ENCODE assay signal across 11 cellular contexts in the genomic region with DNA sequence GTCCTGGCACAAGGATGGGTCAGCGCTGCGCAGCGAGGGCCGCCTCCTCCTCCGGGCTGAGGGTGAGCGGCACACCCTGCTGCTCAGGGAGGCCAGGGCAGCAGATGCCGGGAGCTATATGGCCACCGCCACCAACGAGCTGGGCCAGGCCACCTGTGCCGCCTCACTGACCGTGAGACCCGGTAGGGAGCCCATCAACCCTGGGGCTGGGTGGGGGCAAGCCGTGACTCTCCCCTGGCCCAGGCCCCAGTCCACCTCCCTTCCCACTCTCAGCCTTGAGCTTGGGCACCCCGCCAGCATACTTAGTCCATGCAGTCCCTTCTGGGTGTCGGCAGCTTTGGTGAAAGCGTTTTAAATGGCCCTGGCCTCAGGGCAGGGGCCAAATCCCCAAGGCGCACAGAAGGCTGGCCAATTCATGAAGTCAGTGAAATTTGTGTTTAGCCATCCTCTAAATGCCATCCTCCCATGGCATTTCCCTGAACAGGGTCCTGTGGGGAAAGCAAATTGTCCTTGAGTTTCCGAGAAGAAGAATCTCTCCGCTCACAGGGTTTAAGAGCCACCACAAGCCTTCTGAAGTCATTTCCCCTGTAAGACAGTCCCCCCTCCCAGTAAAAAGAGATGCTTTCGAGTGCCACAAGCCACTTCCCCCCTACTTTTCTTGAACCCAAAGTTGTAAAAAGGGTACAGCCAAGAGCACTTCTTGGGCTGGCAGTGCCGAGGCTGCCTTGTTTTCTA. TPM values are rescaled to one million over a fixed set of nuclear protein-coding genes. Genes with fewer than 3 reads are reported as not detected.
DNase-seq lines count a peak whose midpoint lies in the region; ATAC-seq and TF ChIP-seq lines count a peak whose summit lies in the region.
"Had no signal": no experiment of that assay in that cellular context is flagged by ENCODE, and none has a peak within 500 bp of the region (broad histone marks: within the 10 kb centered on the region; RNA-seq: fewer than 3 reads in every experiment).

No MANE protein-coding gene starts in this region.

- no peaks in the 10 kb centered on the region for H3K9me3 ChIP-seq in adipocyte (ENCODE audit: control insufficient read depth, low read length)
- H3K9me3 ChIP-seq in sigmoid colon, result no peaks in the 10 kb centered on the region

- H3K27me3 ChIP-seq in adipocyte (replicated peaks; ENCODE audit: control insufficient read depth, insufficient read depth, low read length) (no peaks in the 10 kb centered on the region), sigmoid colon (peaks cover 0 to 11% (median 0%) of the 10 kb centered on the region in 3 donors)

- no peaks in the 10 kb centered on the region for H3K9me3 Mint-ChIP-seq in natural killer cell treated with Interleukin-12 subunit alpha and Interleukin-12 subunit beta and Interleukin-15 and Interleukin-18, amount 100 ng/mL, for 72 hours

- no peak overlapping the region for H3K27ac Mint-ChIP-seq in natural killer cell treated with Interleukin-12 subunit alpha and Interleukin-12 subunit beta and Interleukin-15 and Interleukin-18, amount 100 ng/mL, for 72 hours

- H3K4me1 ChIP-seq in adipocyte (ENCODE audit: control insufficient read depth, insufficient read depth, low read length) (peaks cover 28% of the 10 kb centered on the region), sigmoid colon (peaks cover 0 to 99% (median 87%) of the 10 kb centered on the region in 4 donors)

- H3K27ac ChIP-seq in sigmoid colon, result peak overlapping the region; percentile 96 to 99 (median 99)

- peak; percentile 29 for DNase-seq in Daoy (ENCODE audit: low read depth)
- DNase-seq in adipocyte (ENCODE audit: low read depth), result no peak
- peak; percentile 82 for DNase-seq in left cardiac atrium
- DNase-seq in sigmoid colon, result peak; percentile 96
- DNase-seq in DMS114 treated with DMSO at 0.1 percent for 48 hours (lab: John Stamatoyannopoulos, UW; ENCODE audit: unreplicated experiment), result no peak
- DNase-seq in natural killer cell treated with Interleukin-12 subunit alpha and Interleukin-12 subunit beta and Interleukin-15 and Interleukin-18, amount 100 ng/mL, for 72 hours (ENCODE audit: low spot score), result no peak
- no peak for DNase-seq in Kasumi-1 (lab: John Stamatoyannopoulos, UW)
- DNase-seq in activated CD4-positive, alpha-beta T cell treated with anti-CD3 and anti-CD28 coated beads for 4 hours, result no peak
- DNase-seq: NCI-H1694 treated with DMSO at 0.1 percent for 48 hours had no signal

- peak overlapping the region; percentile 62 for H3K9ac ChIP-seq in adipocyte (ENCODE audit: low read length)

- H3K4me1 Mint-ChIP-seq in natural killer cell treated with Interleukin-12 subunit alpha and Interleukin-12 subunit beta and Interleukin-15 and Interleukin-18, amount 100 ng/mL, for 72 hours (ENCODE audit: low read depth in 2 of 2), result no peaks in the 10 kb centered on the region

- H3K36me3 Mint-ChIP-seq in natural killer cell treated with Interleukin-12 subunit alpha and Interleukin-12 subunit beta and Interleukin-15 and Interleukin-18, amount 100 ng/mL, for 72 hours, result no peaks in the 10 kb centered on the region

- H3K36me3 ChIP-seq in adipocyte (ENCODE audit: control insufficient read depth, insufficient read depth, low read length, severe bottlenecking) (no peaks in the 10 kb centered on the region), sigmoid colon (peaks cover 0 to 32% (median 3%) of the 10 kb centered on the region in 4 donors)

- H3K4me3 ChIP-seq in adipocyte (ENCODE audit: low read length), result no peak overlapping the region
- H3K4me3 ChIP-seq in sigmoid colon, result peak overlapping the region; percentile 8 to 52 (median 48)

- no peak for TF ChIP-seq EP300 in sigmoid colon (IDR thresholded peaks at IDR 0.05)

- WGBS in sigmoid colon, 2 donors, result 74 to 81% methylated on average over 21 of the region's 21 CpGs

- intact Hi-C loops in left cardiac atrium (cut with DNase I) (no loop called here), sigmoid colon (cut with DNase I) (loop anchor here (2.0 to 5.0 kb wide), 2 partner anchors 44 to 45 kb away; a partner anchor contains a TSS)

- TF ChIP-seq POLR2A in sigmoid colon (IDR thresholded peaks at IDR 0.05), result peak in 1 of 2 donors; percentile 13

- peak; percentile 43 to 57 for ATAC-seq in left cardiac atrium
- ATAC-seq in natural killer cell treated with Interleukin-12 subunit alpha and Interleukin-12 subunit beta and Interleukin-15 and Interleukin-18, amount 100 ng/mL, for 72 hours, result no peak

- no peak overlapping the region for H3K4me3 Mint-ChIP-seq in natural killer cell treated with Interleukin-12 subunit alpha and Interleukin-12 subunit beta and Interleukin-15 and Interleukin-18, amount 100 ng/mL, for 72 hours

- peaks cover 14 to 17% of the 10 kb centered on the region in 2 donors for H3K27me3 Mint-ChIP-seq in natural killer cell treated with Interleukin-12 subunit alpha and Interleukin-12 subunit beta and Interleukin-15 and Interleukin-18, amount 100 ng/mL, for 72 hours

- TF ChIP-seq CTCF in sigmoid colon (IDR thresholded peaks at IDR 0.05), result no peak

RNA-seq across cellular contexts. Expression of a gene that starts 17.1 kb away (rescaled TPM):
- 4.9 and 18.4 TPM in 2 replicates for total RNA-seq in Daoy (2014; rRNA removed; shearing (Covaris generic))
- total RNA-seq in left cardiac atrium, result 10 to 100 TPM; 94.6 to 94.9 TPM
- 100 to 1,000 TPM; 123 to 321 (median 194) TPM for total RNA-seq in sigmoid colon
- polyA plus RNA-seq in sigmoid colon, result 10 to 100 TPM in 2 of 3 donors, 1 to 10 TPM in 1; 6.0 to 25.4 (median 13.4) TPM
- under 1 TPM in 1 of 2 donors, not detected in 1; 0.86 TPM for total RNA-seq in natural killer cell treated with Interleukin-12 subunit alpha and Interleukin-12 subunit beta and Interleukin-15 and Interleukin-18, amount 100 ng/mL, for 72 hours

RNA-seq across cellular contexts. Expression of a gene that starts 33.6 kb away (rescaled TPM):
- total RNA-seq in Daoy (2014; rRNA removed; shearing (Covaris generic)), result 0.17 and 0.77 TPM in 2 replicates
- total RNA-seq in left cardiac atrium, result 1,000 to 10,000 TPM; 5,895 to 7,519 TPM
- total RNA-seq in sigmoid colon, result over 10,000 TPM in 3 of 4 donors, 1,000 to 10,000 TPM in 1; 7,366 to 30,562 (median 13,340) TPM
- polyA plus RNA-seq in sigmoid colon, result 100 to 1,000 TPM in 2 of 3 donors, 10 to 100 TPM in 1; 35.1 to 264 (median 162) TPM
- not detected for total RNA-seq in natural killer cell treated with Interleukin-12 subunit alpha and Interleukin-12 subunit beta and Interleukin-15 and Interleukin-18, amount 100 ng/mL, for 72 hours
- total RNA-seq: dermis microvascular lymphatic vessel endothelial cell, OCI-LY7 had no signal

RNA-seq across cellular contexts. Expression of a gene that starts 46.9 kb away (rescaled TPM):
- total RNA-seq in Daoy (2014; rRNA removed; shearing (Covaris generic)), result 30.0 and 47.6 TPM in 2 replicates
- total RNA-seq in left cardiac atrium, result 10 to 100 TPM; 29.0 to 30.0 TPM
- total RNA-seq in sigmoid colon, result 10 to 100 TPM; 13.9 to 24.7 (median 21.3) TPM
- polyA plus RNA-seq in sigmoid colon, result 10 to 100 TPM; 42.6 to 52.8 (median 44.2) TPM
- total RNA-seq in natural killer cell treated with Interleukin-12 subunit alpha and Interleukin-12 subunit beta and Interleukin-15 and Interleukin-18, amount 100 ng/mL, for 72 hours, result 10 to 100 TPM; 55.5 to 67.1 TPM

Comparison
In these comparisons a context has a peak if more than half of its experiments do, and no peak if none do; other contexts are left out.
1. DNase-seq: peak in Daoy (single experiment), left cardiac atrium (single experiment) and sigmoid colon (single experiment); none in adipocyte (single experiment), DMS114 treated with DMSO at 0.1 percent for 48 hours (single experiment), natural killer cell treated with Interleukin-12 subunit alpha and Interleukin-12 subunit beta and Interleukin-15 and Interleukin-18, amount 100 ng/mL, for 72 hours (single experiment), Kasumi-1 (0 of 2) and activated CD4-positive, alpha-beta T cell treated with anti-CD3 and anti-CD28 coated beads for 4 hours (0 of 2).
2. ATAC-seq: peak in left cardiac atrium (2 of 2); none in natural killer cell treated with Interleukin-12 subunit alpha and Interleukin-12 subunit beta and Interleukin-15 and Interleukin-18, amount 100 ng/mL, for 72 hours (0 of 2).
3. RNA of a gene that starts 33.6 kb away (total RNA-seq): 7,366 to 30,562 TPM in sigmoid colon and 5,895 to 7,519 TPM in left cardiac atrium; 0.17 to 0.77 TPM in Daoy and not detected in natural killer cell treated with Interleukin-12 subunit alpha and Interleukin-12 subunit beta and Interleukin-15 and Interleukin-18, amount 100 ng/mL, for 72 hours; every median in the first group is over 1,000 times any median in the second.